9 cellular contexts compared by ENCODE assay signal in the genomic region with DNA sequence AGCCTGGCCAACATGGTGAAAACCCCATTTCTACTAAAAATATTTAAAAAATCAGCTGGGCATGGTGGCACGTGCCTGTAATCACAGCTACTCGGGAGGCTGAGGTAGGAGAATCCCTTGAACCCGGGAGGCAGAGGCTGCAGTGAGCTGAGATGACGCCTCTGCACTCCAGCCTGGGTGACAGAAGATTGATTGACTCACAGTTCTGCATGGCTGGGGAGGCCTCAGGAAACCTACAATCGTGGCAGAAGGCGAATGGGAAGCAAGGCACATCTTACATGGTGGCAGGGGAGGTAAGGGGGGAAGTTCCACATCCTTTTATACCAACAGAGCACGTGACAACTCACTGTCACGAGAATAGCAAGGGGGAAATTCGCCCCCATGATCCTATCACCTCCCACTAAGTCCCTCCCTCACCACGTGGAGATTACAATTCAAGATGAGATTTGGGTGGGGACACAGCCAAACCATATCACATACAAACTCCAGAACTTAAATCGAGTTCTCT. TPM values are rescaled to one million over a fixed set of nuclear protein-coding genes. Genes with fewer than 3 reads are reported as not detected.
"Had no signal": no experiment of that assay in that cellular context is flagged by ENCODE, and none has a peak within 500 bp of the region (broad histone marks: within the 10 kb centered on the region; RNA-seq: fewer than 3 reads in every experiment).

No MANE protein-coding gene starts in this region.

RNA-seq across cellular contexts. Expression of gene TBX10, which starts 50.6 kb away (rescaled TPM):
- total RNA-seq: activated CD4-positive, alpha-beta memory T cell treated with anti-CD3 and anti-CD28 coated beads, Interleukin-2, amount 10 ng/mL, durations not matched to agents 7 days and 5 days; activated CD8-positive, alpha-beta memory T cell treated with anti-CD3 and anti-CD28 coated beads for 36 hours; activated naive CD4-positive, alpha-beta T cell treated with anti-CD3 and anti-CD28 coated beads for 36 hours; activated naive CD8-positive, alpha-beta T cell treated with anti-CD3 and anti-CD28 coated beads for 36 hours; activated T-helper 17 cell treated with anti-CD3 and anti-CD28 coated beads, Interleukin-2, amount 50 U/mL, for 72 hours; adrenal gland; cardiac septum; NCI-H460; SJSA1 had no signal
- polyA plus RNA-seq: adrenal gland had no signal
